Comparison of ENCODE assay signal across 18 cellular contexts in the genomic region with DNA sequence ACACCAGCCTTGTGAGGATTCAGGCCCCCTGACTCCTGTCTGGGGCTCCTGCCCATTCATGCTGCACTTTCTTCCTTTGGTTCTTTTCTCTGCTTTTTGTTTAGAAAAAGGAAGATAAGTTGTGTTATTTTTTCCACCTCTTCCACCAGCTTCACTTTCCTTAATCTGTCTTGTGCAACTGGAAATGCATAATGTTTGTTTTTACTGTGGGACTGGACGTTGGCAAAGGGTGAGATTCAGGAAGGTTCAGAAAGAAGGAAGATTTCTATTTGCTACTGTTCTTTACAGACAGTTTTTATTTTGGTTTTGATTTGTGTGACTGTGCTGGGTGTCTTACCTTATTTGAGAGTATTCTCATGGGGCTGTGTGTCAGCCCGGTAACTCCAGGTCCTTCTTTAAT. TPM values are rescaled to one million over a fixed set of nuclear protein-coding genes. Genes with fewer than 3 reads are reported as not detected.
DNase-seq lines count a peak whose midpoint lies in the region; ATAC-seq and TF ChIP-seq lines count a peak whose summit lies in the region.
"Had no signal": no experiment of that assay in that cellular context is flagged by ENCODE, and none has a peak within 500 bp of the region (broad histone marks: within the 10 kb centered on the region; RNA-seq: fewer than 3 reads in every experiment).

No MANE protein-coding gene starts in this region.

- ATAC-seq in CD4-positive, CD25-positive, alpha-beta regulatory T cell (ENCODE audit: low read depth in 2 of 2) = no peak
- ATAC-seq in HG03457 (IDR thresholded peaks at IDR 0.05; ENCODE audit: unreplicated experiment) (no peak), upper lobe of left lung (ENCODE audit: low FRiP score in 2 of 2) (no peak)
- ATAC-seq: HCT116, SK-N-SH treated with all-trans-retinoic acid at 6 μM for 48 hours had no signal

- no peaks in the 10 kb centered on the region for H3K4me1 ChIP-seq in CD4-positive, CD25-positive, alpha-beta regulatory T cell (ENCODE audit: control insufficient read depth, insufficient read depth, low read length, poor library complexity, severe bottlenecking)
- no peaks in the 10 kb centered on the region for H3K4me1 ChIP-seq in breast epithelium
- H3K4me1 ChIP-seq in upper lobe of left lung = no peaks in the 10 kb centered on the region
- H3K4me1 ChIP-seq: BLaER1 had no signal

- intact Hi-C loops in breast epithelium (cut with DNase I; ENCODE audit: low total_unique reads) = no loop called here

- TF ChIP-seq CTCF in fibroblast of villous mesenchyme (IDR thresholded peaks at IDR 0.05; ENCODE audit: insufficient read depth, low read depth, low read length) (no peak), breast epithelium (IDR thresholded peaks at IDR 0.05) (no peak), upper lobe of left lung (IDR thresholded peaks at IDR 0.05) (no peak)

- peak overlapping the region in 2 of 3 donors; percentile 2 to 74 for H3K27ac Mint-ChIP-seq in CD4-positive, CD25-positive, alpha-beta regulatory T cell

- H3K27ac ChIP-seq in CD4-positive, CD25-positive, alpha-beta regulatory T cell (ENCODE audit: insufficient read depth, low read length, poor library complexity, severe bottlenecking) = no peak overlapping the region
- H3K27ac ChIP-seq in KOPT-K1 (ENCODE audit: low read depth, low read length, poor library complexity, severe bottlenecking) (peak overlapping the region; percentile 29), breast epithelium (no peak overlapping the region), upper lobe of left lung (no peak overlapping the region)
- H3K27ac ChIP-seq: BLaER1 had no signal

- WGBS in upper lobe of left lung, 2 donors = 77 to 88% methylated on average over 2 of the region's 2 CpGs

- peaks cover 58% of the 10 kb centered on the region for H3K36me3 Mint-ChIP-seq in CD4-positive, CD25-positive, alpha-beta regulatory T cell

- no peak for TF ChIP-seq POLR2A in breast epithelium (IDR thresholded peaks at IDR 0.05)
- no peak for TF ChIP-seq POLR2A in upper lobe of left lung (IDR thresholded peaks at IDR 0.05)

- no peaks in the 10 kb centered on the region for H3K9me3 Mint-ChIP-seq in CD4-positive, CD25-positive, alpha-beta regulatory T cell
- H3K9me3 Mint-ChIP-seq: CD8-positive, alpha-beta memory T cell had no signal

- peaks cover 6 to 22% (median 13%) of the 10 kb centered on the region in 4 donors for H3K4me1 Mint-ChIP-seq in CD4-positive, CD25-positive, alpha-beta regulatory T cell

- H3K27me3 ChIP-seq in CD4-positive, CD25-positive, alpha-beta regulatory T cell (ENCODE audit: control insufficient read depth, insufficient read depth, low read length) = no peaks in the 10 kb centered on the region
- H3K27me3 ChIP-seq in breast epithelium = no peaks in the 10 kb centered on the region
- H3K27me3 ChIP-seq in upper lobe of left lung = no peaks in the 10 kb centered on the region
- H3K27me3 ChIP-seq: BLaER1 had no signal

- no peaks in the 10 kb centered on the region for H3K27me3 Mint-ChIP-seq in CD4-positive, CD25-positive, alpha-beta regulatory T cell
- H3K27me3 Mint-ChIP-seq: CD8-positive, alpha-beta memory T cell had no signal

- no peak for DNase-seq in CD4-positive, CD25-positive, alpha-beta regulatory T cell
- DNase-seq in astrocyte of the hippocampus (ENCODE audit: low read depth, low spot score) (peak; percentile 25), fibroblast of villous mesenchyme (ENCODE audit: low read depth) (peak; percentile 29), SK-N-DZ (ENCODE audit: low spot score) (no peak), breast epithelium (ENCODE audit: low spot score in 2 of 2) (no peak), upper lobe of left lung (no peak)
- DNase-seq: CD8-positive, alpha-beta memory T cell; DND-41; NCI-H1105; NCI-H1694 treated with DMSO at 0.1 percent for 48 hours; NK-92 treated with Interleukin-12 subunit alpha and Interleukin-12 subunit beta, amount 100 ng/mL, for 24 hours; OCI-M1; SHP77 had no signal

- no peak overlapping the region for H3K4me3 ChIP-seq in CD4-positive, CD25-positive, alpha-beta regulatory T cell (ENCODE audit: low read depth, low read length)
- H3K4me3 ChIP-seq in fibroblast of villous mesenchyme (ENCODE audit: low read depth, low read length) = no peak overlapping the region
- no peak overlapping the region for H3K4me3 ChIP-seq in breast epithelium
- no peak overlapping the region for H3K4me3 ChIP-seq in upper lobe of left lung
- H3K4me3 ChIP-seq: BLaER1 had no signal

- peaks cover 31% of the 10 kb centered on the region for H3K36me3 ChIP-seq in CD4-positive, CD25-positive, alpha-beta regulatory T cell (ENCODE audit: control insufficient read depth, insufficient read depth, low read length)
- peaks cover 26% of the 10 kb centered on the region; the same call in 1 of the 2 replicates for H3K36me3 ChIP-seq in KOPT-K1 (ENCODE audit: insufficient read depth, low read length)
- no peaks in the 10 kb centered on the region for H3K36me3 ChIP-seq in breast epithelium
- peaks cover 0 to 37% (median 5%) of the 10 kb centered on the region in 4 donors for H3K36me3 ChIP-seq in upper lobe of left lung

- H3K9me3 ChIP-seq in CD4-positive, CD25-positive, alpha-beta regulatory T cell (ENCODE audit: control insufficient read depth in 2 of 2, low read length in 2 of 2) = no peaks in the 10 kb centered on the region
- H3K9me3 ChIP-seq in KOPT-K1 (ENCODE audit: insufficient read depth, low read length, poor library complexity, severe bottlenecking) (no peaks in the 10 kb centered on the region), breast epithelium (no peaks in the 10 kb centered on the region), upper lobe of left lung (no peaks in the 10 kb centered on the region)
- H3K9me3 ChIP-seq: BLaER1 had no signal

- H3K4me3 Mint-ChIP-seq in CD4-positive, CD25-positive, alpha-beta regulatory T cell = no peak overlapping the region
- H3K4me3 Mint-ChIP-seq: CD8-positive, alpha-beta memory T cell had no signal

- TF ChIP-seq EP300 in upper lobe of left lung (IDR thresholded peaks at IDR 0.05) = no peak

RNA-seq across cellular contexts. Expression of a gene that starts 32.5 kb away (rescaled TPM):
- 56.4 TPM for total RNA-seq in CD4-positive, CD25-positive, alpha-beta regulatory T cell
- polyA plus RNA-seq in CD4-positive, CD25-positive, alpha-beta regulatory T cell = 10 to 100 TPM; 24.7 to 39.6 (median 26.1) TPM
- total RNA-seq in fibroblast of villous mesenchyme = 18.7 and 38.9 TPM in 2 replicates
- polyA plus RNA-seq in SK-N-DZ (2014; cell fraction: cytosol; rRNA removed) = 3.7 and 6.0 TPM in 2 replicates
- polyA plus RNA-seq in SK-N-DZ (2014; cell fraction: nucleus; rRNA removed) = 2.3 and 8.2 TPM in 2 replicates
- 10 to 100 TPM; 17.9 to 46.2 (median 20.0) TPM for total RNA-seq in breast epithelium
- total RNA-seq in upper lobe of left lung = 10 to 100 TPM in 5 of 6 donors, 1 to 10 TPM in 1; 2.6 to 40.2 (median 14.5) TPM

Comparison
In these comparisons a context has a peak if more than half of its experiments do, and no peak if none do; other contexts are left out.
1. DNase-seq: peak in astrocyte of the hippocampus (single experiment) and fibroblast of villous mesenchyme (single experiment); none in CD4-positive, CD25-positive, alpha-beta regulatory T cell (0 of 3), SK-N-DZ (single experiment), breast epithelium (0 of 2) and upper lobe of left lung (0 of 2).